8 cellular contexts compared by ENCODE assay signal in the genomic region with DNA sequence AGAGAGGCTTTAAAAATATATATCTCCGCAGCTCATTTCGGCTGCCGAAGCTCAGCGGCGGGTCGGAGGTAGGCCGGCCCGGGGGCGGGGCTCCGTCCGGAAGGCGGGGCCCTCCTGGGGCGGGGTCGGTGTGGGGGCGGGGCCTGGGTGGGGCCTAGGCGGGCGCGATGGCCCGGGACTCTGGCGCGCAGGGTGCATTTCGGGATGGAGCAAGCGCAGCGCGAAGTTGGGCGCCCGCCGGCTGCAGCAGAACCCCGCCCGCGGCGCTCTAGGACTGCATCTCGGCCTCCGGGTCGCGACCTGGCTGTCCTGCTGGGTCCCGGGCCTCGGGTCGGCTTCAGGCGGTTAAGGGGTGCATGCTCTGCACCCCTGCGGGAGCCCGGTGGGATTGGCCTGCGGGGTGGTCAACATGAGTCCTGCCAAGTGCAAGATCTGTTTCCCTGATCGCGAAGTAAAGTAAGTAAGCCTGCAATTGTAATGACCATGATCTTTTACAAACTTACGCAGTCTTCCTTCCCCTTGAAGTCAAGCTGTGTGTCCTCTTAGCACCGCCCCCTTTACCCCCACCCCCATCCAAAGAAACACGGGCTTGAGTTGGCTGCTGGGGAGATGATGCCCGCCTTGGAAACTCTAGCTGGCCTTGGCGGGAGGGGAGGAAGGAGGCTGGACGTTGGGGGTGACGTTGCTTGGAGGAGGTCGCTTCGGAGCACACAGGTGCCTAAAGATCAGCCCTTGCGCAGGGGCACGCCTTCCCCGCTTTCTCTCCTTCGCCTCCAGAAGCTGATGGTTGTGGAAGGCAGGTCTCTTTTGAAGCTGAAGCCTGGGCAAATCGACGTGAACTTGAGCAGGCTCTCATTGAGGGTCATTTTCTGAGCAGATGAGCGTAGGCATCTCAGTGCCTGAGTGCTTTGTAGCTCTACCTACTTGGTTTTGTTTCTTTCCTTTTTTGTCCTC. TPM values are rescaled to one million over a fixed set of nuclear protein-coding genes. Genes with fewer than 3 reads are reported as not detected.
DNase-seq lines count a peak whose midpoint lies in the region; ATAC-seq and TF ChIP-seq lines count a peak whose summit lies in the region.

No MANE protein-coding gene starts in this region.

- H3K4me1 ChIP-seq in Karpas-422 (ENCODE audit: low read length) (peaks cover 21% of the 10 kb centered on the region), neutrophil (ENCODE audit: control insufficient read depth in 1 of 2, insufficient read depth in 1 of 2, low read depth in 1 of 2, low read length in 1 of 2) (peaks cover 31 to 33% of the 10 kb centered on the region in 2 experiments), subcutaneous abdominal adipose tissue (ENCODE audit: control insufficient read depth in 5 of 5, insufficient read depth in 5 of 5, low read length in 5 of 5) (peaks cover 9 to 92% (median 81%) of the 10 kb centered on the region in 5 donors)

- peak overlapping the region; percentile 74 for H3K4me3 Mint-ChIP-seq in Calu3 (ENCODE audit: low read depth, unreplicated experiment)
- H3K4me3 Mint-ChIP-seq in activated naive CD4-positive, alpha-beta T cell treated with anti-CD3 and anti-CD28 coated beads for 36 hours = peak overlapping the region; percentile 90

- H3K9me2 ChIP-seq in Karpas-422 (replicated peaks; ENCODE audit: insufficient read depth, low read length) = no peaks in the 10 kb centered on the region

- peak overlapping the region; percentile 72 for H3K27ac ChIP-seq in Karpas-422 (ENCODE audit: low read length)
- H3K27ac ChIP-seq in neutrophil = peak overlapping the region; percentile 76
- peak overlapping the region; percentile 97 for H3K27ac ChIP-seq in subcutaneous abdominal adipose tissue (ENCODE audit: low read depth, low read length)

- peaks cover 38% of the 10 kb centered on the region for H3K79me2 ChIP-seq in Karpas-422 (ENCODE audit: low read length)

- TF ChIP-seq CTCF in Calu3 (IDR thresholded peaks at IDR 0.05; ENCODE audit: unreplicated experiment) (no peak), neutrophil (IDR thresholded peaks at IDR 0.05) (peak; percentile 14)

- peak overlapping the region; percentile 89 for H3K4me2 ChIP-seq in Karpas-422 (ENCODE audit: low read depth, low read length, poor library complexity, severe bottlenecking)

- H3K9ac ChIP-seq in Karpas-422 (ENCODE audit: low read length) (peak overlapping the region; percentile 87), subcutaneous abdominal adipose tissue (ENCODE audit: low read length in 5 of 5) (peak overlapping the region; percentile 59 to 86 (median 78))

- no peaks in the 10 kb centered on the region for H3K27me3 ChIP-seq in Karpas-422 (ENCODE audit: low read length)
- no peaks in the 10 kb centered on the region for H3K27me3 ChIP-seq in neutrophil
- no peaks in the 10 kb centered on the region for H3K27me3 ChIP-seq in subcutaneous abdominal adipose tissue (ENCODE audit: control insufficient read depth in 5 of 5, insufficient read depth in 4 of 5, low read length in 5 of 5)

- H3K9me3 ChIP-seq in Karpas-422 (ENCODE audit: low read length) (no peaks in the 10 kb centered on the region), neutrophil (no peaks in the 10 kb centered on the region), subcutaneous abdominal adipose tissue (ENCODE audit: control insufficient read depth in 5 of 5, low read length in 5 of 5) (no peaks in the 10 kb centered on the region)

- peaks cover 18% of the 10 kb centered on the region for H3K27me3 Mint-ChIP-seq in Calu3 (ENCODE audit: unreplicated experiment)
- H3K27me3 Mint-ChIP-seq in activated naive CD4-positive, alpha-beta T cell treated with anti-CD3 and anti-CD28 coated beads for 36 hours (ENCODE audit: low read depth) = no peaks in the 10 kb centered on the region

- ATAC-seq in GM21576 (IDR thresholded peaks at IDR 0.05; ENCODE audit: unreplicated experiment) = peak; percentile 85

- DNase-seq in Calu3 (peak; percentile 84), Karpas-422 (peak; percentile 95), SK-N-DZ (ENCODE audit: low spot score) (peak; percentile 76), globus pallidus (ENCODE audit: low spot score) (peak; percentile 86)
- DNase-seq in activated naive CD4-positive, alpha-beta T cell treated with anti-CD3 and anti-CD28 coated beads for 36 hours = peak; percentile 85

- H4K20me1 ChIP-seq in Karpas-422 (ENCODE audit: insufficient read depth, low read depth, low read length) = no peaks in the 10 kb centered on the region

- H3K36me3 Mint-ChIP-seq in Calu3 (ENCODE audit: insufficient read depth, unreplicated experiment) = peaks cover 17% of the 10 kb centered on the region
- no peaks in the 10 kb centered on the region for H3K36me3 Mint-ChIP-seq in activated naive CD4-positive, alpha-beta T cell treated with anti-CD3 and anti-CD28 coated beads for 36 hours (ENCODE audit: low read depth)

- no TSS peak for BruUV-seq in Calu3 (replicated peaks; lab: Mats Ljungman, UMichigan)

- H3K4me3 ChIP-seq in Karpas-422 (ENCODE audit: low read length) (peak overlapping the region; percentile 78), neutrophil (ENCODE audit: low read depth in 1 of 2, low read length in 1 of 2) (peak overlapping the region; percentile 62 to 79), subcutaneous abdominal adipose tissue (ENCODE audit: low read depth in 1 of 5, low read length in 5 of 5) (peak overlapping the region; percentile 76 to 87 (median 84))

- intact Hi-C loops in Calu3 (cut with micrococcal nuclease; ENCODE audit: unreplicated experiment) = no loop called here
- intact Hi-C loops in activated naive CD4-positive, alpha-beta T cell treated with anti-CD3 and anti-CD28 coated beads for 36 hours (cut with micrococcal nuclease) = loop anchor here (1.0 to 10.0 kb wide), 9 partner anchors 43 to 592 kb away; partner anchors contain the start of genes CORO1C, FAM222A, ISCU and KCTD10

- no peak overlapping the region for H3K27ac Mint-ChIP-seq in Calu3 (ENCODE audit: unreplicated experiment)
- H3K27ac Mint-ChIP-seq in activated naive CD4-positive, alpha-beta T cell treated with anti-CD3 and anti-CD28 coated beads for 36 hours = peak overlapping the region; percentile 81

- no peaks in the 10 kb centered on the region for H3K4me1 Mint-ChIP-seq in Calu3 (ENCODE audit: low read depth, unreplicated experiment)
- H3K4me1 Mint-ChIP-seq in activated naive CD4-positive, alpha-beta T cell treated with anti-CD3 and anti-CD28 coated beads for 36 hours (ENCODE audit: low read depth) = peaks cover 17% of the 10 kb centered on the region

- CTCF ChIA-PET in Calu3 (lab: Charles Lee) = interaction anchor here (0.5 to 1.7 kb wide), 9 partner anchors 20 to 588 kb away, joined by 3 to 8 read pairs (median 4); no protein-coding TSS in a partner anchor
- CTCF ChIA-PET in activated naive CD4-positive, alpha-beta T cell treated with anti-CD3 and anti-CD28 coated beads for 36 hours (lab: Charles Lee) = interaction anchor here (0.6 to 1.6 kb wide), 4 partner anchors 10 to 85 kb away, joined by 3 to 7 read pairs (median 4); no protein-coding TSS in a partner anchor

- peak overlapping the region; percentile 89 for H2AFZ ChIP-seq in Karpas-422 (ENCODE audit: low read length)

- no peaks in the 10 kb centered on the region for H3K36me3 ChIP-seq in Karpas-422 (ENCODE audit: insufficient read depth, low read length)
- no peaks in the 10 kb centered on the region for H3K36me3 ChIP-seq in neutrophil
- peaks cover 2 to 17% (median 4%) of the 10 kb centered on the region in 5 donors for H3K36me3 ChIP-seq in subcutaneous abdominal adipose tissue (ENCODE audit: control insufficient read depth in 5 of 5, insufficient read depth in 5 of 5, low read length in 5 of 5)

- no peaks in the 10 kb centered on the region for H3K9me3 Mint-ChIP-seq in Calu3 (ENCODE audit: low read depth, unreplicated experiment)
- no peaks in the 10 kb centered on the region for H3K9me3 Mint-ChIP-seq in activated naive CD4-positive, alpha-beta T cell treated with anti-CD3 and anti-CD28 coated beads for 36 hours

RNA-seq across cellular contexts. Expression of gene ACACB, which starts 38.4 kb away (rescaled TPM):
- 6.2 and 6.8 TPM in 2 replicates for total RNA-seq in Calu3 (2022)
- total RNA-seq in Karpas-422 (2014; rRNA removed; shearing (Covaris generic); ENCODE audit: low replicate concordance) = 6.5 and 12.3 TPM in 2 replicates
- polyA plus RNA-seq in SK-N-DZ (2014; cell fraction: cytosol; rRNA removed) = 0.49 and 0.92 TPM in 2 replicates
- polyA plus RNA-seq in SK-N-DZ (2014; cell fraction: nucleus; rRNA removed) = 0.78 and 5.1 TPM in 2 replicates
- total RNA-seq in activated naive CD4-positive, alpha-beta T cell treated with anti-CD3 and anti-CD28 coated beads for 36 hours = 10 to 100 TPM; 11.0 to 11.8 TPM

RNA-seq across cellular contexts. Expression of gene UNG, which starts 57.4 kb away (rescaled TPM):
- 77.7 and 79.2 TPM in 2 replicates for total RNA-seq in Calu3 (2022)
- total RNA-seq in Karpas-422 (2014; rRNA removed; shearing (Covaris generic); ENCODE audit: low replicate concordance) = 28.8 and 31.6 TPM in 2 replicates
- 143 and 207 TPM in 2 replicates for polyA plus RNA-seq in SK-N-DZ (2014; cell fraction: cytosol; rRNA removed)
- polyA plus RNA-seq in SK-N-DZ (2014; cell fraction: nucleus; rRNA removed) = 139 and 180 TPM in 2 replicates
- total RNA-seq in activated naive CD4-positive, alpha-beta T cell treated with anti-CD3 and anti-CD28 coated beads for 36 hours = 10 to 100 TPM; 58.2 to 64.0 TPM

Comparison
In these comparisons a context has a peak if more than half of its experiments do, and no peak if none do; other contexts are left out.
1. Peak in every context shown above with its lines: DNase-seq, ATAC-seq, H3K4me3 ChIP-seq and H3K27ac ChIP-seq.